1 cellular context compared by ENCODE assay signal in genomic region chr10:79927111-79927828, GRCh38.
TF ChIP-seq lines count a peak whose summit lies in the region.

No MANE protein-coding gene starts in this region.

TF ChIP-seq in HepG2, 621 proteins besides CTCF, POLR2A, EP300 and RAD21 (continued from another document and continues in another):
- TF ChIP-seq FOXP4 (CRISPR knock-in tag; IDR thresholded peaks at IDR 0.05) (peak; percentile 34; the same call in 1 of the 2 replicates), TEF (CRISPR knock-in tag; IDR thresholded peaks at IDR 0.05) (peak; percentile 84; the same call in 1 of the 2 replicates), IRF9 (CRISPR knock-in tag; IDR thresholded peaks at IDR 0.05; ENCODE audit: borderline replicate concordance) (no peak), ZNF143 (CRISPR knock-in tag; IDR thresholded peaks at IDR 0.05) (peak; percentile 40; the same call in 1 of the 2 replicates), SAP130 (CRISPR knock-in tag; IDR thresholded peaks at IDR 0.05; ENCODE audit: low read depth) (peak; percentile 65), RFX1 (IDR thresholded peaks at IDR 0.05) (peak; percentile 60; the same call in 1 of the 2 replicates), HOMEZ (CRISPR knock-in tag; IDR thresholded peaks at IDR 0.05; ENCODE audit: low read depth) (peak; percentile 83; the same call in 1 of the 2 replicates), ZKSCAN8 (CRISPR knock-in tag; IDR thresholded peaks at IDR 0.05; ENCODE audit: borderline replicate concordance) (peak; percentile 38; the same call in 1 of the 2 replicates), CCDC6 (CRISPR knock-in tag; IDR thresholded peaks at IDR 0.05) (peak; percentile 53; the same call in 1 of the 2 replicates), NFKBIZ (CRISPR knock-in tag; IDR thresholded peaks at IDR 0.05) (peak; percentile 57; the same call in 1 of the 2 replicates), HNF1B (CRISPR knock-in tag; IDR thresholded peaks at IDR 0.05) (peak; percentile 65), LCORL (IDR thresholded peaks at IDR 0.05) (no peak), LCORL (CRISPR knock-in tag; IDR thresholded peaks at IDR 0.05) (peak; percentile 53; the same call in 1 of the 2 replicates), ZNF777 (CRISPR knock-in tag; IDR thresholded peaks at IDR 0.05) (no peak), TAF15 (IDR thresholded peaks at IDR 0.05; ENCODE audit: low read depth, low read length, poor library complexity, severe bottlenecking) (no peak), MAX (IDR thresholded peaks at IDR 0.05) (0 out of 2 replicates have a peak, but pooled peaks have one; percentile 19), KAT8 (CRISPR knock-in tag; IDR thresholded peaks at IDR 0.05) (peak; percentile 40; the same call in 1 of the 2 replicates), ZMYM3 (CRISPR knock-in tag; IDR thresholded peaks at IDR 0.05) (no peak), ZNF430 (CRISPR knock-in tag; IDR thresholded peaks at IDR 0.05) (no peak), MEIS2 (CRISPR knock-in tag; IDR thresholded peaks at IDR 0.05) (peak; percentile 61; the same call in 1 of the 2 replicates), ZNF558 (CRISPR knock-in tag; IDR thresholded peaks at IDR 0.05; ENCODE audit: borderline replicate concordance) (no peak), SALL1 (CRISPR knock-in tag; IDR thresholded peaks at IDR 0.05) (peak; percentile 77), ZFP1 (CRISPR knock-in tag; IDR thresholded peaks at IDR 0.05) (no peak), BRD4 (CRISPR knock-in tag; IDR thresholded peaks at IDR 0.05) (no peak), TARDBP (CRISPR knock-in tag; IDR thresholded peaks at IDR 0.05) (peak; percentile 66; the same call in 1 of the 2 replicates), PHF21A (CRISPR knock-in tag; IDR thresholded peaks at IDR 0.05) (peak; percentile 69), IRF2 (CRISPR knock-in tag; IDR thresholded peaks at IDR 0.05) (peak; percentile 53; the same call in 1 of the 2 replicates), ZNF335 (CRISPR knock-in tag; IDR thresholded peaks at IDR 0.05) (peak; percentile 47; the same call in 1 of the 2 replicates), GATAD2A (CRISPR knock-in tag; IDR thresholded peaks at IDR 0.05) (peak; percentile 74), DBP (CRISPR knock-in tag; IDR thresholded peaks at IDR 0.05; ENCODE audit: not compliant biosample characterization) (no peak), HNF4A (CRISPR knock-in tag; IDR thresholded peaks at IDR 0.05) (peak; percentile 82), MAZ (IDR thresholded peaks at IDR 0.05; ENCODE audit: borderline replicate concordance, low read depth, low read length) (no peak), MAZ (CRISPR knock-in tag; IDR thresholded peaks at IDR 0.05; ENCODE audit: low read depth) (no peak), ZNF614 (CRISPR knock-in tag; IDR thresholded peaks at IDR 0.05; ENCODE audit: borderline replicate concordance) (0 out of 2 replicates have a peak, but pooled peaks have one; percentile 29), THAP7 (CRISPR knock-in tag; IDR thresholded peaks at IDR 0.05) (no peak), BATF2 (CRISPR knock-in tag; IDR thresholded peaks at IDR 0.05) (no peak), PAXIP1 (CRISPR knock-in tag; conservative IDR thresholded peaks at IDR 0.05) (peak; percentile 67; the same call in 1 of the 2 replicates), ESRRA (CRISPR knock-in tag; IDR thresholded peaks at IDR 0.05; ENCODE audit: low read depth) (peak; percentile 55; the same call in 1 of the 2 replicates), FOXA3 (CRISPR knock-in tag; IDR thresholded peaks at IDR 0.05) (peak; percentile 69; the same call in 1 of the 2 replicates), ZBTB21 (CRISPR knock-in tag; IDR thresholded peaks at IDR 0.05) (no peak), NR2F6 (IDR thresholded peaks at IDR 0.05) (peak; percentile 88), NR2F6 (CRISPR knock-in tag; IDR thresholded peaks at IDR 0.05) (peak; percentile 93)
